In genomic region chr19:51357952-51358351, GRCh38 we compare ENCODE assay signal across 27 cellular contexts. TPM values are rescaled to one million over a fixed set of nuclear protein-coding genes. Genes with fewer than 3 reads are reported as not detected.
"Had no signal": no experiment of that assay in that cellular context is flagged by ENCODE, and none has a peak within 500 bp of the region (broad histone marks: within the 10 kb centered on the region; RNA-seq: fewer than 3 reads in every experiment).

No MANE protein-coding gene starts in this region.

- H3K27ac Mint-ChIP-seq: activated CD4-positive, alpha-beta memory T cell treated with anti-CD3 and anti-CD28 coated beads, Interleukin-2, amount 10 ng/mL, durations not matched to agents 7 days and 5 days; activated naive CD4-positive, alpha-beta T cell treated with anti-CD3 and anti-CD28 coated beads for 36 hours; activated T-helper 17 cell treated with anti-CD3 and anti-CD28 coated beads, Interleukin-2, amount 50 U/mL, for 72 hours; WTC11 had no signal

- H3K9me3 ChIP-seq: colonic mucosa, neutrophil, pancreas, suprapubic skin, transverse colon, uterus had no signal

- H3K27ac ChIP-seq: brain microvascular endothelial cell, colonic mucosa, neutrophil, pancreas, suprapubic skin, transverse colon, uterus had no signal

- H3K4me3 Mint-ChIP-seq: activated CD4-positive, alpha-beta memory T cell treated with anti-CD3 and anti-CD28 coated beads, Interleukin-2, amount 10 ng/mL, durations not matched to agents 7 days and 5 days; activated CD8-positive, alpha-beta memory T cell treated with anti-CD3 and anti-CD28 coated beads, Interleukin-2, amount 10 ng/mL, durations not matched to agents 7 days and 5 days; activated naive CD4-positive, alpha-beta T cell treated with anti-CD3 and anti-CD28 coated beads for 36 hours; activated T-helper 17 cell treated with anti-CD3 and anti-CD28 coated beads, Interleukin-2, amount 50 U/mL, for 72 hours; stimulated activated naive CD8-positive, alpha-beta T cell treated with anti-CD3 and anti-CD28 coated beads, Interleukin-15, amount 100 ng/mL, for 72 hours; WTC11 had no signal

- H3K9me3 Mint-ChIP-seq: activated CD4-positive, alpha-beta memory T cell treated with anti-CD3 and anti-CD28 coated beads, Interleukin-2, amount 10 ng/mL, durations not matched to agents 7 days and 5 days; activated naive CD4-positive, alpha-beta T cell treated with anti-CD3 and anti-CD28 coated beads for 36 hours; activated T-helper 17 cell treated with anti-CD3 and anti-CD28 coated beads, Interleukin-2, amount 50 U/mL, for 72 hours; stimulated activated naive CD8-positive, alpha-beta T cell treated with anti-CD3 and anti-CD28 coated beads, Interleukin-15, amount 100 ng/mL, for 72 hours; WTC11 had no signal

- H3K4me1 ChIP-seq: colonic mucosa, pancreas, uterus had no signal

- H3K27me3 Mint-ChIP-seq: activated CD4-positive, alpha-beta memory T cell treated with anti-CD3 and anti-CD28 coated beads, Interleukin-2, amount 10 ng/mL, durations not matched to agents 7 days and 5 days; activated CD8-positive, alpha-beta memory T cell treated with anti-CD3 and anti-CD28 coated beads, Interleukin-2, amount 10 ng/mL, durations not matched to agents 7 days and 5 days; activated T-helper 17 cell treated with anti-CD3 and anti-CD28 coated beads, Interleukin-2, amount 50 U/mL, for 72 hours; stimulated activated naive CD8-positive, alpha-beta T cell treated with anti-CD3 and anti-CD28 coated beads, Interleukin-15, amount 100 ng/mL, for 72 hours had no signal

- H3K4me3 ChIP-seq: colonic mucosa, pancreas, smooth muscle cell, suprapubic skin, transverse colon, uterus had no signal

- DNase-seq: activated CD4-positive, alpha-beta memory T cell treated with anti-CD3 and anti-CD28 coated beads, Interleukin-2, amount 10 ng/mL, durations not matched to agents 7 days and 5 days; activated CD4-positive, alpha-beta T cell treated with anti-CD3 and anti-CD28 coated beads for 4 hours; activated CD8-positive, alpha-beta memory T cell treated with anti-CD3 and anti-CD28 coated beads, Interleukin-2, amount 10 ng/mL, durations not matched to agents 7 days and 5 days; activated naive CD4-positive, alpha-beta T cell treated with anti-CD3 and anti-CD28 coated beads for 36 hours; brain microvascular endothelial cell; central memory CD4-positive, alpha-beta T cell; colonic mucosa; foreskin melanocyte; glutamatergic neuron; hypothalamus; islet precursor cell; midbrain; pancreas; stimulated activated CD4-positive, alpha-beta T cell treated with anti-CD3 and anti-CD28 coated beads, Interleukin-4, amount 100 ng/mL, for 1 hour; stimulated activated naive CD8-positive, alpha-beta T cell treated with anti-CD3 and anti-CD28 coated beads, Interleukin-15, amount 100 ng/mL, for 72 hours; transverse colon; uterus had no signal

- H3K27me3 ChIP-seq: brain microvascular endothelial cell, colonic mucosa, neutrophil, pancreas, suprapubic skin, transverse colon, uterus had no signal

- H3K36me3 Mint-ChIP-seq: WTC11 had no signal

- ATAC-seq: activated CD8-positive, alpha-beta memory T cell treated with anti-CD3 and anti-CD28 coated beads, Interleukin-2, amount 10 ng/mL, durations not matched to agents 7 days and 5 days; activated T-helper 17 cell treated with anti-CD3 and anti-CD28 coated beads, Interleukin-2, amount 50 U/mL, for 72 hours; pancreas; sciatic nerve; stimulated activated naive CD8-positive, alpha-beta T cell treated with anti-CD3 and anti-CD28 coated beads, Interleukin-15, amount 100 ng/mL, for 72 hours; WTC11 had no signal

- H3K36me3 ChIP-seq: brain microvascular endothelial cell, colonic mucosa, pancreas, uterus had no signal

RNA-seq across cellular contexts. Expression of gene CLDND2, which starts 10.9 kb away (rescaled TPM):
- total RNA-seq: epithelial cell of proximal tubule, lung microvascular endothelial cell, pulmonary artery endothelial cell, smooth muscle cell, suprapubic skin, transverse colon had no signal

RNA-seq across cellular contexts. Expression of gene NKG7, which starts 14.5 kb away (rescaled TPM):
- total RNA-seq: epithelial cell of proximal tubule, lung microvascular endothelial cell, pulmonary artery endothelial cell, smooth muscle cell, suprapubic skin had no signal

RNA-seq across cellular contexts. Expression of gene LIM2, which starts 29.8 kb away (rescaled TPM):
- total RNA-seq: activated CD4-positive, alpha-beta memory T cell treated with anti-CD3 and anti-CD28 coated beads, Interleukin-2, amount 10 ng/mL, durations not matched to agents 7 days and 5 days; activated naive CD4-positive, alpha-beta T cell treated with anti-CD3 and anti-CD28 coated beads for 36 hours; aorta; colonic mucosa; epithelial cell of proximal tubule; lung microvascular endothelial cell; pancreas; pulmonary artery endothelial cell; sciatic nerve; smooth muscle cell; suprapubic skin; transverse colon; uterus; WTC11 had no signal
